9 cellular contexts compared by ENCODE assay signal in genomic region chr3:10142707-10143560, GRCh38. TPM values are rescaled to one million over a fixed set of nuclear protein-coding genes. Genes with fewer than 3 reads are reported as not detected.
DNase-seq lines count a peak whose midpoint lies in the region; ATAC-seq and TF ChIP-seq lines count a peak whose summit lies in the region.
"Had no signal": no experiment of that assay in that cellular context is flagged by ENCODE, and none has a peak within 500 bp of the region (broad histone marks: within the 10 kb centered on the region; RNA-seq: fewer than 3 reads in every experiment).

No MANE protein-coding gene starts in this region.

- peaks cover 22 to 42% of the 10 kb centered on the region in 2 experiments; a peak in 2 of 3 replicates for H3K36me3 ChIP-seq in HEK293 (ENCODE audit: control insufficient read depth in 2 of 2, insufficient read depth in 1 of 2, low read length in 2 of 2)
- peaks cover 0 to 10% of the 10 kb centered on the region in 2 donors for H3K36me3 ChIP-seq in gastrocnemius medialis

- peaks cover 28% of the 10 kb centered on the region for H3K36me3 Mint-ChIP-seq in activated CD4-positive, alpha-beta memory T cell treated with anti-CD3 and anti-CD28 coated beads for 36 hours

- H3K27me3 ChIP-seq in gastrocnemius medialis: no peaks in the 10 kb centered on the region

- H3K27ac Mint-ChIP-seq in activated CD4-positive, alpha-beta memory T cell treated with anti-CD3 and anti-CD28 coated beads for 36 hours: peak overlapping the region; percentile 83

- DNase-seq in AG04449 (ENCODE audit: low read depth, low spot score) (no peak), fibroblast of villous mesenchyme (ENCODE audit: low read depth) (peak; percentile 41), gastrocnemius medialis (peak in 1 of 2 donors; percentile 22), NCI-H146 (lab: John Stamatoyannopoulos, UW) (no peak), NCI-H1930 (lab: John Stamatoyannopoulos, UW) (no peak), mucosa of gallbladder (ENCODE audit: low spot score) (no peak)
- DNase-seq in activated CD4-positive, alpha-beta memory T cell treated with anti-CD3 and anti-CD28 coated beads for 36 hours: peak; percentile 53

- intact Hi-C loops in activated CD4-positive, alpha-beta memory T cell treated with anti-CD3 and anti-CD28 coated beads for 36 hours (cut with micrococcal nuclease): loop anchor here (1.0 to 2.0 kb wide), 3 partner anchors 50 to 106 kb away; partner anchors contain the start of gene TATDN2
- intact Hi-C loops in gastrocnemius medialis (cut with DNase I; ENCODE audit: low total_unique reads): loop anchor here (2.0 to 10.0 kb wide), 2 partner anchors 22 to 208 kb away; partner anchors contain the start of genes CRELD1 and IRAK2

- TF ChIP-seq CTCF in AG04449 (IDR thresholded peaks at IDR 0.05; ENCODE audit: insufficient read depth, low read length, missing control alignments) (no peak), HEK293 (tag by site-specific recombination; IDR thresholded peaks at IDR 0.05) (no peak), fibroblast of villous mesenchyme (IDR thresholded peaks at IDR 0.05; ENCODE audit: insufficient read depth, low read depth, low read length) (no peak), gastrocnemius medialis (IDR thresholded peaks at IDR 0.05 in 4 of 5, conservative IDR thresholded peaks at IDR 0.05 in 1 of 5) (no peak)

- H3K4me3 ChIP-seq in AG04449 (ENCODE audit: low read depth, low read length): peak overlapping the region; percentile 86
- H3K4me3 ChIP-seq in HEK293 (ENCODE audit: low read depth, low read length): peak overlapping the region; percentile 73
- peak overlapping the region; percentile 80 for H3K4me3 ChIP-seq in fibroblast of villous mesenchyme (ENCODE audit: low read depth, low read length)
- peak overlapping the region; percentile 75 to 86 (median 81) for H3K4me3 ChIP-seq in gastrocnemius medialis

- in situ Hi-C loops in gastrocnemius medialis (cut with MboI; ENCODE audit: low sequenced_read_pairs in 4 of 4): no loop called here

- no peak for TF ChIP-seq POLR2A in gastrocnemius medialis (IDR thresholded peaks at IDR 0.05)

- POLR2A ChIA-PET in AG04449 (lab: Yijun Ruan, JAX) (no interaction called here), HEK293 (lab: Yijun Ruan, JAX) (interaction anchor here (1.5 kb wide), 1 partner anchor 178 kb away, joined by 5 read pairs; the partner anchor contains the start of gene SEC13)
- POLR2A ChIA-PET in activated CD4-positive, alpha-beta memory T cell treated with anti-CD3 and anti-CD28 coated beads for 36 hours (lab: Charles Lee): interaction anchor here (0.8 to 1.0 kb wide), 2 partner anchors 56 to 493 kb away, joined by 3 to 4 read pairs; no protein-coding TSS in a partner anchor

- H3K4me3 Mint-ChIP-seq in activated CD4-positive, alpha-beta memory T cell treated with anti-CD3 and anti-CD28 coated beads for 36 hours: peak overlapping the region; percentile 96

- peaks cover 27% of the 10 kb centered on the region for H3K4me1 Mint-ChIP-seq in activated CD4-positive, alpha-beta memory T cell treated with anti-CD3 and anti-CD28 coated beads for 36 hours (ENCODE audit: low read depth)

- no peaks in the 10 kb centered on the region for H3K27me3 Mint-ChIP-seq in activated CD4-positive, alpha-beta memory T cell treated with anti-CD3 and anti-CD28 coated beads for 36 hours

- H3K4me1 ChIP-seq in HEK293 (ENCODE audit: control insufficient read depth, insufficient read depth, low read length) (no peaks in the 10 kb centered on the region), gastrocnemius medialis (peaks cover 22 to 36% of the 10 kb centered on the region in 2 donors)

- no peaks in the 10 kb centered on the region for H3K9me3 Mint-ChIP-seq in activated CD4-positive, alpha-beta memory T cell treated with anti-CD3 and anti-CD28 coated beads for 36 hours

- CTCF ChIA-PET in AG04449 (lab: Yijun Ruan, JAX): interaction anchor here (0.6 to 1.0 kb wide), 3 partner anchors 16 to 746 kb away, joined by 3 read pairs; no protein-coding TSS in a partner anchor
- CTCF ChIA-PET in HEK293 (lab: Yijun Ruan, JAX): interaction anchor here (0.7 kb wide), 1 partner anchor 195 kb away, joined by 3 read pairs; no protein-coding TSS in a partner anchor
- CTCF ChIA-PET in activated CD4-positive, alpha-beta memory T cell treated with anti-CD3 and anti-CD28 coated beads for 36 hours (lab: Charles Lee): interaction anchor here (0.8 kb wide), 1 partner anchor 43 kb away, joined by 3 read pairs; no protein-coding TSS in a partner anchor

- no peak for ATAC-seq in gastrocnemius medialis

- no peaks in the 10 kb centered on the region for H3K9me3 ChIP-seq in HEK293 (ENCODE audit: control insufficient read depth, insufficient read depth, low read depth, low read length)
- no peaks in the 10 kb centered on the region for H3K9me3 ChIP-seq in gastrocnemius medialis

- peak overlapping the region; percentile 28; the same call in 1 of the 2 replicates for H3K27ac ChIP-seq in HEK293 (ENCODE audit: extremely low read depth, low read depth, low read length)
- peak overlapping the region; percentile 89 to 93 (median 92) for H3K27ac ChIP-seq in gastrocnemius medialis

TF ChIP-seq in HEK293, 187 proteins besides CTCF, POLR2A, EP300 and RAD21 (continues in another document):
- TF ChIP-seq ZNF624 (tag by site-specific recombination; IDR thresholded peaks at IDR 0.05): no peak
- no peak for TF ChIP-seq FEZF1 (tag by site-specific recombination; IDR thresholded peaks at IDR 0.05)
- TF ChIP-seq, protein P1, sequence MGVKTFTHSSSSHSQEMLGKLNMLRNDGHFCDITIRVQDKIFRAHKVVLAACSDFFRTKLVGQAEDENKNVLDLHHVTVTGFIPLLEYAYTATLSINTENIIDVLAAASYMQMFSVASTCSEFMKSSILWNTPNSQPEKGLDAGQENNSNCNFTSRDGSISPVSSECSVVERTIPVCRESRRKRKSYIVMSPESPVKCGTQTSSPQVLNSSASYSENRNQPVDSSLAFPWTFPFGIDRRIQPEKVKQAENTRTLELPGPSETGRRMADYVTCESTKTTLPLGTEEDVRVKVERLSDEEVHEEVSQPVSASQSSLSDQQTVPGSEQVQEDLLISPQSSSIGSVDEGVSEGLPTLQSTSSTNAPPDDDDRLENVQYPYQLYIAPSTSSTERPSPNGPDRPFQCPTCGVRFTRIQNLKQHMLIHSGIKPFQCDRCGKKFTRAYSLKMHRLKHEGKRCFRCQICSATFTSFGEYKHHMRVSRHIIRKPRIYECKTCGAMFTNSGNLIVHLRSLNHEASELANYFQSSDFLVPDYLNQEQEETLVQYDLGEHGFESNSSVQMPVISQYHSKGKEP (tag by site-specific recombination; IDR thresholded peaks at IDR 0.05): peak; percentile 88
- TF ChIP-seq ZNF473 (tag by site-specific recombination; IDR thresholded peaks at IDR 0.05): no peak
- 0 out of 2 replicates have a peak, but pooled peaks have one; percentile 6 for TF ChIP-seq GFI1B (tag by site-specific recombination; IDR thresholded peaks at IDR 0.05)
- TF ChIP-seq, protein P2, sequence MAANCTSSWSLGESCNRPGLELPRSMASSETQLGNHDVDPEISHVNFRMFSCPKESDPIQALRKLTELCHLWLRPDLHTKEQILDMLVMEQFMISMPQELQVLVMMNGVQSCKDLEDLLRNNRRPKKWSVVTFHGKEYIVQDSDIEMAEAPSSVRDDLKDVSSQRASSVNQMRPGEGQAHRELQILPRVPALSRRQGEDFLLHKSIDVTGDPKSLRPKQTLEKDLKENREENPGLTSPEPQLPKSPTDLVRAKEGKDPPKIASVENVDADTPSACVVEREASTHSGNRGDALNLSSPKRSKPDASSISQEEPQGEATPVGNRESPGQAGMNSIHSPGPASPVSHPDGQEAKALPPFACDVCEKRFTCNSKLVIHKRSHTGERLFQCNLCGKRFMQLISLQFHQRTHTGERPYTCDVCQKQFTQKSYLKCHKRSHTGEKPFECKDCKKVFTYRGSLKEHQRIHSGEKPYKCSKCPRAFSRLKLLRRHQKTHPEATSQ (tag by site-specific recombination; IDR thresholded peaks at IDR 0.05): peak; percentile 72; the same call in 1 of the 2 replicates
- TF ChIP-seq ZNF157 (tag by site-specific recombination; IDR thresholded peaks at IDR 0.05): no peak
- no peak for TF ChIP-seq ZNF629 (tag by site-specific recombination; IDR thresholded peaks at IDR 0.05)
- TF ChIP-seq ZNF626 (tag by site-specific recombination; IDR thresholded peaks at IDR 0.05): no peak
- TF ChIP-seq, protein P3, sequence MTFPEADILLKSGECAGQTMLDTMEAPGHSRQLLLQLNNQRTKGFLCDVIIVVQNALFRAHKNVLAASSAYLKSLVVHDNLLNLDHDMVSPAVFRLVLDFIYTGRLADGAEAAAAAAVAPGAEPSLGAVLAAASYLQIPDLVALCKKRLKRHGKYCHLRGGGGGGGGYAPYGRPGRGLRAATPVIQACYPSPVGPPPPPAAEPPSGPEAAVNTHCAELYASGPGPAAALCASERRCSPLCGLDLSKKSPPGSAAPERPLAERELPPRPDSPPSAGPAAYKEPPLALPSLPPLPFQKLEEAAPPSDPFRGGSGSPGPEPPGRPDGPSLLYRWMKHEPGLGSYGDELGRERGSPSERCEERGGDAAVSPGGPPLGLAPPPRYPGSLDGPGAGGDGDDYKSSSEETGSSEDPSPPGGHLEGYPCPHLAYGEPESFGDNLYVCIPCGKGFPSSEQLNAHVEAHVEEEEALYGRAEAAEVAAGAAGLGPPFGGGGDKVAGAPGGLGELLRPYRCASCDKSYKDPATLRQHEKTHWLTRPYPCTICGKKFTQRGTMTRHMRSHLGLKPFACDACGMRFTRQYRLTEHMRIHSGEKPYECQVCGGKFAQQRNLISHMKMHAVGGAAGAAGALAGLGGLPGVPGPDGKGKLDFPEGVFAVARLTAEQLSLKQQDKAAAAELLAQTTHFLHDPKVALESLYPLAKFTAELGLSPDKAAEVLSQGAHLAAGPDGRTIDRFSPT (tag by site-specific recombination; IDR thresholded peaks at IDR 0.05): 0 out of 2 replicates have a peak, but pooled peaks have one; percentile 38
- no peak for TF ChIP-seq ZNF843 (tag by site-specific recombination; IDR thresholded peaks at IDR 0.05)
- TF ChIP-seq ZNF510 (tag by site-specific recombination; IDR thresholded peaks at IDR 0.05; ENCODE audit: insufficient replicate concordance): no peak

RNA-seq across cellular contexts. Expression of gene VHL, which starts 1.4 kb away (rescaled TPM):
- 10 to 100 TPM; 47.0 to 51.3 TPM for total RNA-seq in activated CD4-positive, alpha-beta memory T cell treated with anti-CD3 and anti-CD28 coated beads for 36 hours
- total RNA-seq in fibroblast of villous mesenchyme: 31.9 and 45.3 TPM in 2 replicates
- 10 to 100 TPM in 3 of 4 donors, 1 to 10 TPM in 1; 7.5 to 17.9 (median 12.8) TPM for total RNA-seq in gastrocnemius medialis
- 47.2 TPM for total RNA-seq in mucosa of gallbladder

RNA-seq across cellular contexts. Expression of gene IRAK2, which starts 21.8 kb away (rescaled TPM):
- total RNA-seq in activated CD4-positive, alpha-beta memory T cell treated with anti-CD3 and anti-CD28 coated beads for 36 hours: 1 to 10 TPM; 7.3 to 8.3 TPM
- 3.2 and 8.2 TPM in 2 replicates for total RNA-seq in fibroblast of villous mesenchyme
- total RNA-seq in gastrocnemius medialis: 10 to 100 TPM; 21.9 to 42.0 (median 25.8) TPM
- 2.7 TPM for total RNA-seq in mucosa of gallbladder

RNA-seq across cellular contexts. Expression of gene BRK1, which starts 27.5 kb away (rescaled TPM):
- total RNA-seq in activated CD4-positive, alpha-beta memory T cell treated with anti-CD3 and anti-CD28 coated beads for 36 hours: 10 to 100 TPM; 70.3 to 76.1 TPM
- total RNA-seq in fibroblast of villous mesenchyme (77.0 and 126 TPM in 2 replicates), gastrocnemius medialis (10 to 100 TPM; 68.2 to 86.8 (median 69.3) TPM), mucosa of gallbladder (126 TPM)

RNA-seq across cellular contexts. Expression of gene FANCD2OS, which starts 34.9 kb away (rescaled TPM):
- not detected for total RNA-seq in activated CD4-positive, alpha-beta memory T cell treated with anti-CD3 and anti-CD28 coated beads for 36 hours
- total RNA-seq in fibroblast of villous mesenchyme: not detected in 2 replicates
- total RNA-seq in gastrocnemius medialis: not detected
- not detected for total RNA-seq in mucosa of gallbladder
- total RNA-seq: myocyte had no signal

Comparison
In these comparisons a context has a peak if more than half of its experiments do, and no peak if none do; other contexts are left out.
1. DNase-seq: peak in activated CD4-positive, alpha-beta memory T cell treated with anti-CD3 and anti-CD28 coated beads for 36 hours (single experiment) and fibroblast of villous mesenchyme (single experiment); none in AG04449 (single experiment), NCI-H146 (single experiment), NCI-H1930 (0 of 2) and mucosa of gallbladder (single experiment).
2. Peak in every context shown above with its lines, with median percentiles within 50 percentile points of each other: H3K4me3 ChIP-seq.